2 cellular contexts compared by ENCODE assay signal in genomic region chr6:13290335-13290734, GRCh38.
TF ChIP-seq lines count a peak whose summit lies in the region.

No MANE protein-coding gene starts in this region.

TF ChIP-seq in K562, 482 proteins besides CTCF, POLR2A, EP300 and RAD21 (continues in another document):
- peak in 1 of 2 experiments; percentile 42; a peak in 3 of 4 replicates for TF ChIP-seq KDM1A (IDR thresholded peaks at IDR 0.05)
- TF ChIP-seq KHSRP (IDR thresholded peaks at IDR 0.05) = no peak
- TF ChIP-seq SMAD1 (IDR thresholded peaks at IDR 0.05; ENCODE audit: low read depth, low read length, partially characterized antibody) = no peak
- no peak for TF ChIP-seq E4F1 (CRISPR knock-in tag; IDR thresholded peaks at IDR 0.05; ENCODE audit: borderline replicate concordance)
- TF ChIP-seq RCOR1 (IDR thresholded peaks at IDR 0.05; ENCODE audit: borderline replicate concordance in 1 of 2, low read depth in 2 of 2, low read length in 2 of 2) = peak in 1 of 2 experiments; percentile 38; a peak in 1 of 4 replicates
- 0 out of 2 replicates have a peak, but pooled peaks have one; percentile 11 for TF ChIP-seq SOX6 (IDR thresholded peaks at IDR 0.05)
- TF ChIP-seq, protein P1, sequence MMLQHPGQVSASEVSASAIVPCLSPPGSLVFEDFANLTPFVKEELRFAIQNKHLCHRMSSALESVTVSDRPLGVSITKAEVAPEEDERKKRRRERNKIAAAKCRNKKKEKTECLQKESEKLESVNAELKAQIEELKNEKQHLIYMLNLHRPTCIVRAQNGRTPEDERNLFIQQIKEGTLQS (IDR thresholded peaks at IDR 0.05) = no peak
- TF ChIP-seq, protein P1 (CRISPR knock-in tag; conservative IDR thresholded peaks at IDR 0.05) = no peak
- no peak for TF ChIP-seq FOXA1 (IDR thresholded peaks at IDR 0.05; ENCODE audit: borderline replicate concordance)
- no peak for TF ChIP-seq DNMT1 (IDR thresholded peaks at IDR 0.05)
- no peak for TF ChIP-seq FOXP4 (CRISPR knock-in tag; IDR thresholded peaks at IDR 0.05; ENCODE audit: borderline replicate concordance)
- TF ChIP-seq, protein P2, sequence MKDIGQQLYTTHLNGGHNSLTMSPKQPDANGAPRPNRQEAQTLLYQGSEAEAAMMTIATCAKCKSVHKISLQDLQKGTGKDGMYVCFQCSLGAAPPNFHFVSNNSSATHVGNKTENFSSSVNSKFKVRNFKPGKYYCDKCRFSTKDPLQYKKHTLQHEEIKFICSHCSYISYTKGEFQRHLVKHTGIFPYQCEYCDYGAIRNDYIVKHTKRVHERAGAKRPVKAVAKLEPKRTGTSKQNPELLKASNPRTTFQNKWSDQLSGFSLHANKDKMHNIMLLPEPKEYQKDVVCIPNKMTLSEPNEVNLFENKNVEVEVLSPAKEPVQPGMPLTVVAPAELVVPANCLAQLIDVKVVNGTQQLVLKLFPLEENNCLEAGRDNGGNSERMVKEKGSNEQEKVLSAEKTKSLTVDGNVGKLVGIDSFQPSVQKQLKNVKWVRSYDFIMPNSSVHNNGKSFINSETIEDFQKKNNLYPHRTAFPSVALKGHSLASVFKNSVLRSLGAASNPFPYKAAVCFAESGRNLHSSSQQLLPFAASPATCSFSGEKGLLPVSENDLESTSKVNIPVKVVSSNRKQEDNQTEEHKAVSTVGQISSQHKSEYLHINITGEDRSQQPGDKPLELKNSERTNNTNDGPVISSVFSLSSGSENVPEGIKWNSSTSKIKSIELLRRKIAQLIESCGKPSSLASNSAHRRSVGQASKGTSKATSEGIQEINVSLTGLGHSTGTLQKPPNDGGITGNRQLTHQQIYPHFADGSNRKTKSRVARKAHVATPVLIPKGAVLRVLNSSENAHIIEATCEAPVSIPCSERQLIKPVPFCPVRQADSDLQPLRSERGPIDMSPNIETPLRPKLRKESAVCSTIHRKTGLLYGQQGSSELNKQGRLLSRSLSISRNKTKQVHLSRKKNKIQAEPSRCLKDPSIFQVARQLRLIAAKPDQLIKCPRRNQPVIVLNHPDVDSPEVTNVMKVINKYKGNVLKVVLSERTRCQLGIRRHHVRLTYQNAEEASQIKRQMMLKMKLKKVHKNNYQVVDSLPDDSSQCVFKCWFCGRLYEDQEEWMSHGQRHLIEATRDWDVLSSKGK (CRISPR knock-in tag; IDR thresholded peaks at IDR 0.05) = no peak
- TF ChIP-seq NFE2L1 (tag; IDR thresholded peaks at IDR 0.05; ENCODE audit: borderline replicate concordance, low read depth) = no peak
- peak; percentile 11; the same call in 1 of the 2 replicates for TF ChIP-seq ZNF316 (IDR thresholded peaks at IDR 0.05)
- peak in 1 of 2 experiments; percentile 27; a peak in 1 of 4 replicates for TF ChIP-seq TRIM24 (IDR thresholded peaks at IDR 0.05)
- TF ChIP-seq CSDE1 (IDR thresholded peaks at IDR 0.05) = no peak
- TF ChIP-seq, protein P3, sequence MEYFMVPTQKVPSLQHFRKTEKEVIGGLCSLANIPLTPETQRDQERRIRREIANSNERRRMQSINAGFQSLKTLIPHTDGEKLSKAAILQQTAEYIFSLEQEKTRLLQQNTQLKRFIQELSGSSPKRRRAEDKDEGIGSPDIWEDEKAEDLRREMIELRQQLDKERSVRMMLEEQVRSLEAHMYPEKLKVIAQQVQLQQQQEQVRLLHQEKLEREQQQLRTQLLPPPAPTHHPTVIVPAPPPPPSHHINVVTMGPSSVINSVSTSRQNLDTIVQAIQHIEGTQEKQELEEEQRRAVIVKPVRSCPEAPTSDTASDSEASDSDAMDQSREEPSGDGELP (CRISPR knock-in tag; IDR thresholded peaks at IDR 0.05; ENCODE audit: borderline replicate concordance) = no peak
- peak; percentile 85 for TF ChIP-seq TCF3 (CRISPR knock-in tag; IDR thresholded peaks at IDR 0.05)
- TF ChIP-seq FOSL1 (tag; conservative IDR thresholded peaks at IDR 0.05) = peak; percentile 48; the same call in 1 of the 2 replicates
- no peak for TF ChIP-seq ZBTB17 (CRISPR knock-in tag; IDR thresholded peaks at IDR 0.05)
- peak; percentile 61; the same call in 1 of the 2 replicates for TF ChIP-seq SMARCC2 (IDR thresholded peaks at IDR 0.05; ENCODE audit: low read depth)
- TF ChIP-seq BMI1 (IDR thresholded peaks at IDR 0.05; ENCODE audit: low read length) = no peak
- no peak for TF ChIP-seq HMG20A (CRISPR knock-in tag; conservative IDR thresholded peaks at IDR 0.05)

TF ChIP-seq in HepG2, 621 proteins besides CTCF, POLR2A, EP300 and RAD21:
- TF ChIP-seq ERF (CRISPR knock-in tag; IDR thresholded peaks at IDR 0.05) = peak; percentile 11; the same call in 1 of the 2 replicates
- TF ChIP-seq ZNF207 (IDR thresholded peaks at IDR 0.05; ENCODE audit: borderline replicate concordance) = no peak
- TF ChIP-seq PRDM10 (CRISPR knock-in tag; IDR thresholded peaks at IDR 0.05; ENCODE audit: low read depth) = 0 out of 2 replicates have a peak, but pooled peaks have one; percentile 5
- peak; percentile 4; the same call in 1 of the 2 replicates for TF ChIP-seq ZSCAN9 (CRISPR knock-in tag; IDR thresholded peaks at IDR 0.05; ENCODE audit: borderline replicate concordance)
- TF ChIP-seq ZNF710 (CRISPR knock-in tag; IDR thresholded peaks at IDR 0.05; ENCODE audit: borderline replicate concordance) = 0 out of 2 replicates have a peak, but pooled peaks have one; percentile 1
- TF ChIP-seq, protein P4, sequence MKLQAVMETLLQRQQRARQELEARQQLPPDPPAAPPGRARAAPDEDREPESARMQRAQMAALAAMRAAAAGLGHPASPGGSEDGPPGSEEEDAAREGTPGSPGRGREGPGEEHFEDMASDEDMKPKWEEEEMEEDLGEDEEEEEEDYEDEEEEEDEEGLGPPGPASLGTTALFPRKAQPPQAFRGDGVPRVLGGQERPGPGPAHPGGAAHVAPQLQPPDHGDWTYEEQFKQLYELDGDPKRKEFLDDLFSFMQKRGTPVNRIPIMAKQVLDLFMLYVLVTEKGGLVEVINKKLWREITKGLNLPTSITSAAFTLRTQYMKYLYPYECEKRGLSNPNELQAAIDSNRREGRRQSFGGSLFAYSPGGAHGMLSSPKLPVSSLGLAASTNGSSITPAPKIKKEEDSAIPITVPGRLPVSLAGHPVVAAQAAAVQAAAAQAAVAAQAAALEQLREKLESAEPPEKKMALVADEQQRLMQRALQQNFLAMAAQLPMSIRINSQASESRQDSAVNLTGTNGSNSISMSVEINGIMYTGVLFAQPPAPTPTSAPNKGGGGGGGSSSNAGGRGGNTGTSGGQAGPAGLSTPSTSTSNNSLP (IDR thresholded peaks at IDR 0.05; ENCODE audit: low read depth, low read length) = no peak
- no peak for TF ChIP-seq SP2 (CRISPR knock-in tag; IDR thresholded peaks at IDR 0.05)
- 0 out of 2 replicates have a peak, but pooled peaks have one; percentile 9 for TF ChIP-seq ZNF646 (CRISPR knock-in tag; IDR thresholded peaks at IDR 0.05)
- no peak for TF ChIP-seq KAT7 (CRISPR knock-in tag; IDR thresholded peaks at IDR 0.05; ENCODE audit: borderline replicate concordance)
